In genomic region chr17:50133028-50133768, GRCh38 we compare ENCODE assay signal across 12 cellular contexts. TPM values are rescaled to one million over a fixed set of nuclear protein-coding genes. Genes with fewer than 3 reads are reported as not detected.
A peak's percentile ranks its signal among the peaks of the same experiment; 100 is the strongest.
DNase-seq lines count a peak whose midpoint lies in the region; ATAC-seq and TF ChIP-seq lines count a peak whose summit lies in the region.
"Had no signal": no experiment of that assay in that cellular context is flagged by ENCODE, and none has a peak within 500 bp of the region (broad histone marks: within the 10 kb centered on the region; RNA-seq: fewer than 3 reads in every experiment).

No MANE protein-coding gene starts in this region.

- H3K9me2 ChIP-seq in PC-3 (replicated peaks; ENCODE audit: low read length), result no peaks in the 10 kb centered on the region

- H3K4me2 ChIP-seq in PC-3 (ENCODE audit: low read length) (no peak overlapping the region), osteoblast (ENCODE audit: insufficient read depth, low read length) (no peak overlapping the region)

- peak overlapping the region in 6 of 7 donors; percentile 30 to 75 (median 56) for H3K27ac Mint-ChIP-seq in CD4-positive, alpha-beta memory T cell
- no peak overlapping the region for H3K27ac Mint-ChIP-seq in T-helper 17 cell

- H3K36me3 ChIP-seq in CD4-positive, alpha-beta memory T cell (ENCODE audit: insufficient read depth, low read length), result peaks cover 36% of the 10 kb centered on the region
- H3K36me3 ChIP-seq in PC-3 (ENCODE audit: low read depth, low read length) (peaks cover 28% of the 10 kb centered on the region), osteoblast (ENCODE audit: insufficient read depth, low read length) (peaks cover 34% of the 10 kb centered on the region)

- peaks cover 31 to 58% of the 10 kb centered on the region in 2 donors for H3K36me3 Mint-ChIP-seq in CD4-positive, alpha-beta memory T cell
- peaks cover 7% of the 10 kb centered on the region for H3K36me3 Mint-ChIP-seq in T-helper 17 cell (ENCODE audit: low read depth)

- H3F3A ChIP-seq in PC-3 (ENCODE audit: low read length, unreplicated experiment), result no peaks in the 10 kb centered on the region

- H3K4me3 ChIP-seq in CD4-positive, alpha-beta memory T cell (ENCODE audit: low read length in 2 of 2), result no peak overlapping the region
- H3K4me3 ChIP-seq in PC-3 (ENCODE audit: low read length) (no peak overlapping the region), osteoblast (ENCODE audit: insufficient read depth, low read length) (no peak overlapping the region)

- CTCF ChIA-PET in CD4-positive, alpha-beta memory T cell (lab: Charles Lee; ENCODE audit: partially characterized antibody), result interaction anchor here (1.2 to 1.3 kb wide), 2 partner anchors 16 to 25 kb away, joined by 3 to 5 read pairs; no protein-coding TSS in a partner anchor
- CTCF ChIA-PET in PC-3 (lab: Charles Lee), result no interaction called here

- H3K27ac ChIP-seq in CD4-positive, alpha-beta memory T cell (ENCODE audit: low read depth, low read length), result no peak overlapping the region
- H3K27ac ChIP-seq in PC-3 (ENCODE audit: low read length) (no peak overlapping the region), osteoblast (ENCODE audit: low read depth, low read length) (no peak overlapping the region)

- TF ChIP-seq CTCF in PC-3 (conservative IDR thresholded peaks at IDR 0.05; ENCODE audit: low read depth, low read length), result no peak
- TF ChIP-seq CTCF in osteoblast (IDR thresholded peaks at IDR 0.05; ENCODE audit: extremely low read depth, low read depth, low read length), result no peak

- POLR2A ChIA-PET in CD4-positive, alpha-beta memory T cell (lab: Charles Lee; ENCODE audit: partially characterized antibody), result interaction anchor here (1.1 to 4.4 kb wide), 5 partner anchors 13 to 28 kb away, joined by 3 to 27 read pairs (median 5); partner anchors contain the start of gene PPP1R9B
- POLR2A ChIA-PET in PC-3 (lab: Charles Lee; ENCODE audit: unreplicated experiment), result interaction anchor here (0.9 kb wide), 1 partner anchor 14 kb away, joined by 3 read pairs; no protein-coding TSS in a partner anchor

- H4K20me1 ChIP-seq in PC-3 (ENCODE audit: low read length) (no peaks in the 10 kb centered on the region), osteoblast (ENCODE audit: insufficient read depth, low read length) (peaks cover 37% of the 10 kb centered on the region)

- H3K9me3 ChIP-seq in CD4-positive, alpha-beta memory T cell (ENCODE audit: control insufficient read depth in 1 of 2, low read length in 2 of 2), result no peaks in the 10 kb centered on the region
- H3K9me3 ChIP-seq in PC-3 (ENCODE audit: low read length) (no peaks in the 10 kb centered on the region), osteoblast (ENCODE audit: low read depth, low read length) (no peaks in the 10 kb centered on the region), T-helper 17 cell (ENCODE audit: control insufficient read depth, low read length, poor library complexity, severe bottlenecking) (no peaks in the 10 kb centered on the region)

- peaks cover 3 to 7% of the 10 kb centered on the region in 2 donors for H3K27me3 Mint-ChIP-seq in CD4-positive, alpha-beta memory T cell
- peaks cover 4% of the 10 kb centered on the region for H3K27me3 Mint-ChIP-seq in T-helper 17 cell

- peak; percentile 30 for ATAC-seq in PC-3
- ATAC-seq in Right ventricle myocardium inferior, result peak; percentile 73
- ATAC-seq in HG03565 (IDR thresholded peaks at IDR 0.05; ENCODE audit: unreplicated experiment), result no peak
- no peak for ATAC-seq in GM21423 (IDR thresholded peaks at IDR 0.05; ENCODE audit: unreplicated experiment)
- ATAC-seq in T-helper 17 cell, result no peak
- ATAC-seq: activated T-helper 17 cell treated with anti-CD3 and anti-CD28 coated beads, Interleukin-2, amount 50 U/mL, for 72 hours had no signal

- H2AFZ ChIP-seq in PC-3 (ENCODE audit: low read length), result no peak overlapping the region
- no peak overlapping the region for H2AFZ ChIP-seq in osteoblast (ENCODE audit: low read length)

- BruUV-seq in PC-3 (replicated peaks; lab: Mats Ljungman, UMichigan), result no TSS peak

- intact Hi-C loops in CD4-positive, alpha-beta memory T cell (cut with micrococcal nuclease), result no loop called here
- intact Hi-C loops in PC-3 (cut with micrococcal nuclease), result no loop called here
- intact Hi-C loops in Right ventricle myocardium inferior (cut with DNase I), result no loop called here

- H3K4me3 Mint-ChIP-seq in CD4-positive, alpha-beta memory T cell, result no peak overlapping the region
- no peak overlapping the region for H3K4me3 Mint-ChIP-seq in T-helper 17 cell
- H3K4me3 Mint-ChIP-seq: activated T-helper 17 cell treated with anti-CD3 and anti-CD28 coated beads, Interleukin-2, amount 50 U/mL, for 72 hours had no signal

- H3K4me1 ChIP-seq in CD4-positive, alpha-beta memory T cell (ENCODE audit: insufficient read depth, low read length), result peaks cover 29% of the 10 kb centered on the region
- H3K4me1 ChIP-seq in PC-3 (ENCODE audit: insufficient read depth, low read length) (peaks cover 3% of the 10 kb centered on the region; the same call in 1 of the 2 replicates), osteoblast (ENCODE audit: insufficient read depth, low read length) (peaks cover 21% of the 10 kb centered on the region)

- DNase-seq in CD4-positive, alpha-beta memory T cell, result no peak
- DNase-seq in PC-3 (peak; percentile 47), Right ventricle myocardium inferior (ENCODE audit: missing footprints) (peak; percentile 45), osteoblast (ENCODE audit: insufficient read length, low spot score, missing footprints) (peak; percentile 99), NCI-H345 treated with DMSO at 0.1 percent for 48 hours (lab: John Stamatoyannopoulos, UW; ENCODE audit: unreplicated experiment) (no peak), T-helper 17 cell (no peak)
- DNase-seq: DMS79 treated with DMSO at 0.1 percent for 48 hours had no signal

- H3K4me1 Mint-ChIP-seq in CD4-positive, alpha-beta memory T cell, result peaks cover 9 to 55% (median 30%) of the 10 kb centered on the region in 4 donors
- peaks cover 41% of the 10 kb centered on the region for H3K4me1 Mint-ChIP-seq in T-helper 17 cell

- H3K9me3 Mint-ChIP-seq in CD4-positive, alpha-beta memory T cell, result peaks cover 0 to 2% (median 0%) of the 10 kb centered on the region in 8 donors
- H3K9me3 Mint-ChIP-seq: activated T-helper 17 cell treated with anti-CD3 and anti-CD28 coated beads, Interleukin-2, amount 50 U/mL, for 72 hours had no signal

- H3K27me3 ChIP-seq in CD4-positive, alpha-beta memory T cell (ENCODE audit: insufficient read depth, low read length), result peaks cover 6% of the 10 kb centered on the region
- H3K27me3 ChIP-seq in PC-3 (ENCODE audit: low read length) (peaks cover 17% of the 10 kb centered on the region), osteoblast (ENCODE audit: insufficient read depth, low read length) (no peaks in the 10 kb centered on the region)

- H3K9ac ChIP-seq in PC-3 (ENCODE audit: low read length), result no peak overlapping the region

- H3K79me2 ChIP-seq in PC-3 (ENCODE audit: low read length) (no peaks in the 10 kb centered on the region), osteoblast (ENCODE audit: insufficient read depth, low read length) (peaks cover 9% of the 10 kb centered on the region)

RNA-seq across cellular contexts. Expression of gene SAMD14, which starts 3.2 kb away (rescaled TPM):
- 1 to 10 TPM; 1.2 to 1.3 TPM for total RNA-seq in CD4-positive, alpha-beta memory T cell
- polyA plus RNA-seq in CD4-positive, alpha-beta memory T cell, result under 1 TPM; 0.16 to 0.19 TPM
- total RNA-seq in PC-3 (2014; rRNA removed), result 0.11 and 0.17 TPM in 2 replicates
- 1.7 TPM for total RNA-seq in Right ventricle myocardium inferior
- 2.5 and 2.7 TPM in 2 replicates for total RNA-seq in osteoblast
- 1 to 10 TPM; 1.7 to 5.8 TPM for total RNA-seq in T-helper 17 cell

RNA-seq across cellular contexts. Expression of gene PPP1R9B, which starts 17.3 kb away (rescaled TPM):
- total RNA-seq in CD4-positive, alpha-beta memory T cell, result 10 to 100 TPM; 97.5 to 99.7 TPM
- 1 to 10 TPM in 1 of 2 donors, under 1 TPM in 1; 0.48 to 2.2 TPM for polyA plus RNA-seq in CD4-positive, alpha-beta memory T cell
- total RNA-seq in PC-3 (2014; rRNA removed), result 67.7 and 95.0 TPM in 2 replicates
- 38.4 TPM for total RNA-seq in Right ventricle myocardium inferior
- 44.2 and 48.9 TPM in 2 replicates for total RNA-seq in osteoblast
- 100 to 1,000 TPM in 1 of 2 donors, 10 to 100 TPM in 1; 82.9 to 111 TPM for total RNA-seq in T-helper 17 cell

RNA-seq across cellular contexts. Expression of gene SGCA, which starts 32.6 kb away (rescaled TPM):
- not detected for total RNA-seq in CD4-positive, alpha-beta memory T cell
- polyA plus RNA-seq in CD4-positive, alpha-beta memory T cell, result not detected
- total RNA-seq in PC-3 (2014; rRNA removed), result not detected in 2 replicates
- 151 TPM for total RNA-seq in Right ventricle myocardium inferior
- total RNA-seq in osteoblast, result 0.29 TPM in 1 of 2 replicates, not detected in the other
- not detected for total RNA-seq in T-helper 17 cell
- total RNA-seq: activated T-helper 17 cell treated with anti-CD3 and anti-CD28 coated beads, Interleukin-2, amount 50 U/mL, for 72 hours; mononuclear cell; T-helper 2 cell treated with Interferon-gamma antibody and Interleukin-4, amounts not matched to agents 100 ng/mL and 5 ng/mL, for 36 hours had no signal

RNA-seq across cellular contexts. Expression of gene PDK2, which starts 38.0 kb away (rescaled TPM):
- 10 to 100 TPM; 39.1 to 40.6 TPM for total RNA-seq in CD4-positive, alpha-beta memory T cell
- 10 to 100 TPM; 34.5 to 36.5 TPM for polyA plus RNA-seq in CD4-positive, alpha-beta memory T cell
- total RNA-seq in PC-3 (2014; rRNA removed), result 31.9 and 37.6 TPM in 2 replicates
- 260 TPM for total RNA-seq in Right ventricle myocardium inferior
- total RNA-seq in osteoblast, result 43.4 and 54.8 TPM in 2 replicates
- total RNA-seq in T-helper 17 cell, result 10 to 100 TPM; 19.9 to 20.9 TPM

Comparison
In these comparisons a context has a peak if more than half of its experiments do, and no peak if none do; other contexts are left out.
1. DNase-seq: peak in PC-3 (single experiment), Right ventricle myocardium inferior (single experiment) and osteoblast (single experiment); none in CD4-positive, alpha-beta memory T cell (0 of 5), NCI-H345 treated with DMSO at 0.1 percent for 48 hours (single experiment) and T-helper 17 cell (0 of 3).
2. ATAC-seq: peak in PC-3 (single experiment) and Right ventricle myocardium inferior (single experiment); none in HG03565 (single experiment), GM21423 (single experiment) and T-helper 17 cell (single experiment).
3. RNA of gene SGCA, which starts 32.6 kb away (total RNA-seq): 151 TPM in Right ventricle myocardium inferior (single experiment); not detected in CD4-positive, alpha-beta memory T cell, not detected in T-helper 17 cell, not detected in PC-3 and 0.29 TPM in osteoblast; every median in the first group is over 100 times any median in the second.